Comparison of ENCODE assay signal across 3 cellular contexts in genomic region chr22:18972029-18972428, GRCh38. TPM values are rescaled to one million over a fixed set of nuclear protein-coding genes. Genes with fewer than 3 reads are reported as not detected.
"Had no signal": no experiment of that assay in that cellular context is flagged by ENCODE, and none has a peak within 500 bp of the region (broad histone marks: within the 10 kb centered on the region; RNA-seq: fewer than 3 reads in every experiment).

No MANE protein-coding gene starts in this region.

RNA-seq across cellular contexts. Expression of gene PRODH, which starts 35.9 kb away (rescaled TPM):
- total RNA-seq: endothelial cell of umbilical vein, natural killer cell, osteoblast had no signal
- polyA plus RNA-seq: endothelial cell of umbilical vein had no signal
